13 cellular contexts compared by ENCODE assay signal in genomic region chr16:86929149-86929871, GRCh38.
DNase-seq lines count a peak whose midpoint lies in the region; ATAC-seq and TF ChIP-seq lines count a peak whose summit lies in the region.
"Had no signal": no experiment of that assay in that cellular context is flagged by ENCODE, and none has a peak within 500 bp of the region (broad histone marks: within the 10 kb centered on the region; RNA-seq: fewer than 3 reads in every experiment).

No MANE protein-coding gene starts in this region.

- no peak overlapping the region for H3K14ac ChIP-seq in H9 (ENCODE audit: insufficient read depth, low read length)

- no peak for ATAC-seq in HG03460 (IDR thresholded peaks at IDR 0.05; ENCODE audit: unreplicated experiment)
- ATAC-seq: effector memory CD8-positive, alpha-beta T cell; stimulated activated effector memory CD8-positive, alpha-beta T cell treated with anti-CD3 and anti-CD28 coated beads, Interleukin-12 subunit alpha, Interleukin-12 subunit beta, amount 100 ng/mL, for 72 hours had no signal

- peak overlapping the region; percentile 63 for H2AFZ ChIP-seq in SK-N-SH (ENCODE audit: low read depth)
- H2AFZ ChIP-seq in H9 (ENCODE audit: low read length): no peak overlapping the region

- CTCF ChIA-PET in SK-N-SH (lab: Yijun Ruan, JAX): no interaction called here
- CTCF ChIA-PET in CD4-positive, alpha-beta memory T cell (lab: Charles Lee; ENCODE audit: partially characterized antibody): no interaction called here

- H4K91ac ChIP-seq in H9 (ENCODE audit: insufficient read length, low read depth, low read length): no peak overlapping the region

- H3K4me1 Mint-ChIP-seq in H9: peaks cover 2 to 7% of the 10 kb centered on the region in 2 experiments; a peak in 3 of 4 replicates
- no peaks in the 10 kb centered on the region for H3K4me1 Mint-ChIP-seq in CD4-positive, alpha-beta memory T cell
- H3K4me1 Mint-ChIP-seq: stimulated activated effector memory CD8-positive, alpha-beta T cell treated with anti-CD3 and anti-CD28 coated beads, Interleukin-12 subunit alpha, Interleukin-12 subunit beta, amount 100 ng/mL, for 72 hours had no signal

- H3K27ac Mint-ChIP-seq in H9: no peak overlapping the region; a peak in 2 of 7 replicates
- H3K27ac Mint-ChIP-seq in CD4-positive, alpha-beta memory T cell: no peak overlapping the region
- H3K27ac Mint-ChIP-seq: activated T-helper 2 cell treated with anti-CD3 and anti-CD28 coated beads, Interferon-gamma antibody, Interleukin-2, Interleukin-4, amounts not matched to agents 10 μg/mL and 5 μg/mL and 100 μg/mL, durations not matched to agents 14 hours and 24 hours and 36 hours; effector memory CD8-positive, alpha-beta T cell; stimulated activated effector memory CD8-positive, alpha-beta T cell treated with anti-CD3 and anti-CD28 coated beads, Interleukin-12 subunit alpha, Interleukin-12 subunit beta, amount 100 ng/mL, for 72 hours had no signal

- TF ChIP-seq RAD21 in SK-N-SH (IDR thresholded peaks at IDR 0.05; ENCODE audit: low read length): no peak

- H3K27me3 ChIP-seq in SK-N-SH (ENCODE audit: insufficient read depth) (no peaks in the 10 kb centered on the region), H9 (ENCODE audit: insufficient read depth, low read length) (no peaks in the 10 kb centered on the region)
- H3K27me3 ChIP-seq in CD4-positive, alpha-beta memory T cell (ENCODE audit: insufficient read depth, low read length): peaks cover 15% of the 10 kb centered on the region

- H3K23me2 ChIP-seq in H9 (ENCODE audit: insufficient read length, low read depth, low read length, poor library complexity, severe bottlenecking): no peaks in the 10 kb centered on the region

- no peak overlapping the region for H4K8ac ChIP-seq in H9 (replicated peaks; ENCODE audit: insufficient read length, low read depth, low read length)

- no peak overlapping the region for H3K4ac ChIP-seq in H9 (ENCODE audit: low read depth, low read length)

- H3K23ac ChIP-seq in H9 (ENCODE audit: insufficient read length, low read depth, low read length): no peak overlapping the region

- H2AK5ac ChIP-seq in H9 (ENCODE audit: insufficient read length, low read length): no peak overlapping the region

- H2BK120ac ChIP-seq in H9 (ENCODE audit: low read depth, low read length, poor library complexity, severe bottlenecking): no peak overlapping the region

- H3K18ac ChIP-seq in H9 (ENCODE audit: insufficient read length, low read depth, low read length): no peak overlapping the region

- H2BK5ac ChIP-seq in H9 (ENCODE audit: insufficient read length, low read length): no peak overlapping the region

- H3K9ac ChIP-seq in SK-N-SH: peak overlapping the region; percentile 56
- H3K9ac ChIP-seq in H9 (ENCODE audit: extremely low read depth, insufficient read length, low read length): no peak overlapping the region

- H3K56ac ChIP-seq in H9 (ENCODE audit: insufficient read length, low read depth, low read length): no peak overlapping the region

- no peak overlapping the region for H2BK20ac ChIP-seq in H9 (ENCODE audit: low read depth, low read length, poor library complexity, severe bottlenecking)

- H3K36me3 Mint-ChIP-seq in H9 (ENCODE audit: insufficient read depth in 1 of 3, low read depth in 3 of 3): no peaks in the 10 kb centered on the region
- H3K36me3 Mint-ChIP-seq in CD4-positive, alpha-beta memory T cell: no peaks in the 10 kb centered on the region
- H3K36me3 Mint-ChIP-seq: stimulated activated effector memory CD8-positive, alpha-beta T cell treated with anti-CD3 and anti-CD28 coated beads, Interleukin-12 subunit alpha, Interleukin-12 subunit beta, amount 100 ng/mL, for 72 hours had no signal

- no peak overlapping the region for H4K5ac ChIP-seq in H9 (ENCODE audit: insufficient read length, low read depth, low read length)

- TF ChIP-seq CTCF in SK-N-SH (IDR thresholded peaks at IDR 0.05) (no peak), fibroblast of pulmonary artery (IDR thresholded peaks at IDR 0.05; ENCODE audit: low read length, missing control alignments) (no peak), H9 (conservative IDR thresholded peaks at IDR 0.05) (no peak)

- no peaks in the 10 kb centered on the region for H3K9me2 ChIP-seq in SK-N-SH

- TF ChIP-seq EP300 in SK-N-SH (IDR thresholded peaks at IDR 0.05; ENCODE audit: borderline replicate concordance in 1 of 2, low read depth in 1 of 2, low read length in 1 of 2): peak in 1 of 2 experiments; percentile 85; a peak in 2 of 4 replicates

- H4K20me1 ChIP-seq in SK-N-SH (ENCODE audit: insufficient read depth) (no peaks in the 10 kb centered on the region), H9 (ENCODE audit: control insufficient read depth, insufficient read depth, insufficient read length) (peaks cover 4% of the 10 kb centered on the region)

- H3K4me2 ChIP-seq in SK-N-SH: peak overlapping the region; percentile 66
- H3K4me2 ChIP-seq in H9 (ENCODE audit: insufficient read depth, insufficient read length, low read length): no peak overlapping the region

- 0 out of 2 replicates have a peak, but pooled peaks cover 3% of the 10 kb centered on the region for H3K79me2 ChIP-seq in SK-N-SH (ENCODE audit: insufficient read depth)
- H3K79me2 ChIP-seq in H9 (ENCODE audit: insufficient read depth, low read length): no peaks in the 10 kb centered on the region

- no peak overlapping the region for H3K4me3 Mint-ChIP-seq in H9
- H3K4me3 Mint-ChIP-seq in CD4-positive, alpha-beta memory T cell: no peak overlapping the region
- H3K4me3 Mint-ChIP-seq: effector memory CD8-positive, alpha-beta T cell; stimulated activated effector memory CD8-positive, alpha-beta T cell treated with anti-CD3 and anti-CD28 coated beads, Interleukin-12 subunit alpha, Interleukin-12 subunit beta, amount 100 ng/mL, for 72 hours had no signal

- H2BK15ac ChIP-seq in H9 (ENCODE audit: low read depth, low read length): no peak overlapping the region

- POLR2A ChIA-PET in SK-N-SH (lab: Yijun Ruan, JAX): no interaction called here
- POLR2A ChIA-PET in CD4-positive, alpha-beta memory T cell (lab: Charles Lee; ENCODE audit: partially characterized antibody): no interaction called here

- DNase-seq in AG08395 (ENCODE audit: low spot score): peak; percentile 52
- DNase-seq in SK-N-SH: no peak
- DNase-seq in fibroblast of pulmonary artery (ENCODE audit: low read depth): peak; percentile 84
- no peak for DNase-seq in H9
- DNase-seq in NCI-H524 treated with DMSO at 0.1 percent for 48 hours (lab: John Stamatoyannopoulos, UW): no peak
- DNase-seq in CD4-positive, alpha-beta memory T cell: no peak
- DNase-seq: effector memory CD8-positive, alpha-beta T cell; NCI-H1417 had no signal

- H3T11ph ChIP-seq in H9 (ENCODE audit: low read length): no peak overlapping the region

- H3K9me3 ChIP-seq in SK-N-SH (no peaks in the 10 kb centered on the region), mesodermal cell (ENCODE audit: control insufficient read depth, low read length) (peaks cover 6% of the 10 kb centered on the region), H9 (ENCODE audit: control insufficient read depth, low read depth, low read length) (no peaks in the 10 kb centered on the region)
- H3K9me3 ChIP-seq in CD4-positive, alpha-beta memory T cell (ENCODE audit: control insufficient read depth in 1 of 2, low read length in 2 of 2): no peaks in the 10 kb centered on the region

- 31% methylated on average over 34 of the region's 38 CpGs for WGBS in SK-N-SH (ENCODE audit: low lambda C conversion rate)
- WGBS in mesodermal cell (ENCODE audit: insufficient coverage in 2 of 2), 2 experiments: 54 to 63% methylated on average over 30 to 31 of the region's 38 CpGs
- WGBS in H9 (ENCODE audit: extremely low coverage, insufficient read length, low lambda C conversion rate): no CpG with 5 or more reads among the region's 38 CpGs

- H3K9me3 Mint-ChIP-seq in H9: no peaks in the 10 kb centered on the region
- peaks cover 0 to 8% (median 0%) of the 10 kb centered on the region in 8 donors for H3K9me3 Mint-ChIP-seq in CD4-positive, alpha-beta memory T cell
- H3K9me3 Mint-ChIP-seq: activated T-helper 2 cell treated with anti-CD3 and anti-CD28 coated beads, Interferon-gamma antibody, Interleukin-2, Interleukin-4, amounts not matched to agents 10 μg/mL and 5 μg/mL and 100 μg/mL, durations not matched to agents 14 hours and 24 hours and 36 hours; effector memory CD8-positive, alpha-beta T cell; stimulated activated effector memory CD8-positive, alpha-beta T cell treated with anti-CD3 and anti-CD28 coated beads, Interleukin-12 subunit alpha, Interleukin-12 subunit beta, amount 100 ng/mL, for 72 hours had no signal

- H3K79me1 ChIP-seq in H9 (ENCODE audit: insufficient read depth, low read depth, low read length, poor library complexity, severe bottlenecking): no peaks in the 10 kb centered on the region

- H2BK12ac ChIP-seq in H9 (ENCODE audit: insufficient read length, low read depth, low read length): no peak overlapping the region

- H3K27me3 Mint-ChIP-seq in H9 (ENCODE audit: low read depth): no peaks in the 10 kb centered on the region; the same call in 1 of the 2 replicates
- peaks cover 30 to 35% of the 10 kb centered on the region in 2 donors for H3K27me3 Mint-ChIP-seq in CD4-positive, alpha-beta memory T cell

- no peaks in the 10 kb centered on the region for H3K36me3 ChIP-seq in SK-N-SH (replicated peaks in 1 of 2; ENCODE audit: control insufficient read depth in 1 of 2, insufficient read depth in 2 of 2, low read length in 1 of 2)
- H3K36me3 ChIP-seq in mesodermal cell (ENCODE audit: control insufficient read depth, insufficient read depth, low read length): no peaks in the 10 kb centered on the region
- H3K36me3 ChIP-seq in CD4-positive, alpha-beta memory T cell (ENCODE audit: insufficient read depth, low read length): no peaks in the 10 kb centered on the region

- H3K4me1 ChIP-seq in SK-N-SH (ENCODE audit: control insufficient read depth in 1 of 2, insufficient read depth in 2 of 2, low read depth in 1 of 2, low read length in 1 of 2) (peaks cover 0 to 40% of the 10 kb centered on the region in 2 experiments; a peak in 2 of 4 replicates), mesodermal cell (ENCODE audit: control insufficient read depth, insufficient read depth, low read length, poor library complexity, severe bottlenecking) (peaks cover 51% of the 10 kb centered on the region), H9 (ENCODE audit: insufficient read depth, low read length) (peaks cover 5% of the 10 kb centered on the region; the same call in 1 of the 2 replicates)
- no peaks in the 10 kb centered on the region for H3K4me1 ChIP-seq in CD4-positive, alpha-beta memory T cell (ENCODE audit: insufficient read depth, low read length)

- peak overlapping the region in 1 of 2 experiments; percentile 86; a peak in 2 of 4 replicates for H3K27ac ChIP-seq in SK-N-SH (ENCODE audit: low read depth in 2 of 2, low read length in 1 of 2)
- H3K27ac ChIP-seq in mesodermal cell (ENCODE audit: low read depth, low read length, severe bottlenecking): peak overlapping the region; percentile 98
- no peak overlapping the region for H3K27ac ChIP-seq in H9 (ENCODE audit: insufficient read length, low read depth, low read length)
- no peak overlapping the region for H3K27ac ChIP-seq in CD4-positive, alpha-beta memory T cell (ENCODE audit: low read depth, low read length)
- H3K27ac ChIP-seq: VCaP had no signal

- no peak overlapping the region; a peak in 1 of 4 replicates for H3K4me3 ChIP-seq in SK-N-SH (ENCODE audit: low read depth in 2 of 2, low read length in 1 of 2)
- peak overlapping the region; percentile 5 for H3K4me3 ChIP-seq in fibroblast of pulmonary artery (replicated peaks; ENCODE audit: low read depth, low read length)
- no peak overlapping the region for H3K4me3 ChIP-seq in mesodermal cell (ENCODE audit: extremely low read depth, insufficient read depth, low read length, poor library complexity, severe bottlenecking)
- no peak overlapping the region for H3K4me3 ChIP-seq in CD4-positive, alpha-beta memory T cell (ENCODE audit: low read length in 2 of 2)

- intact Hi-C loops in CD4-positive, alpha-beta memory T cell (cut with micrococcal nuclease): no loop called here

- peaks cover 49% of the 10 kb centered on the region for H3F3A ChIP-seq in SK-N-SH (replicated peaks; ENCODE audit: insufficient read depth)

Comparison
In these comparisons a context has a peak if more than half of its experiments do, and no peak if none do; other contexts are left out.
1. DNase-seq: peak in AG08395 (single experiment) and fibroblast of pulmonary artery (single experiment); none in SK-N-SH (single experiment), H9 (single experiment), NCI-H524 treated with DMSO at 0.1 percent for 48 hours (single experiment) and CD4-positive, alpha-beta memory T cell (0 of 5).